In genomic region chr10:24249829-24250415, GRCh38 we compare ENCODE assay signal across 1 cellular context.
TF ChIP-seq lines count a peak whose summit lies in the region.

No MANE protein-coding gene starts in this region.

TF ChIP-seq in SK-N-SH, 30 proteins besides CTCF, POLR2A, EP300 and RAD21 (continued from another document):
- TF ChIP-seq REST (IDR thresholded peaks at IDR 0.05; ENCODE audit: low read depth, low read length) (no peak), RCOR1 (IDR thresholded peaks at IDR 0.05; ENCODE audit: low read length) (no peak), TEAD4 (IDR thresholded peaks at IDR 0.05; ENCODE audit: borderline replicate concordance, insufficient read depth) (no peak)
TF ChIP-seq in SK-N-SH: peak in this region for 0.
